In the genomic region with DNA sequence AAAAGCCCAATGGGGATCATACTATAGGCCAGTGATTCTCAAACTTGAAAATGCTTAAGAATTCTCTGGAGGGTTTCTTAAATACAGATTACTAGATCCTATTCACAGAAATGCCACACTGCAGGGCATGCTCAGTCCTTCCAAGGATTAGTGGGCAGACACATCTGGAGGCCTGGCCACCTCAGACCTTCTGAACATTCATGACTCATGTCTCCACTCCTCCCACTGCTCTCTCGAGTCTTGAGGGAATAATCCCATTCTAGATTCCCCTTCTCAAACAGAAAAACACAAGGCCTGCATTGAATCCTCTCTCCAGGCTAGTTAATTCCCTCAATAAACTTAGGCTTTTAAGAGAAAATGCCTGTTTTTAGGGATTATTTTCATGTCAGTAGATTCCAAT, we compare ENCODE assay signal across 16 cellular contexts.
DNase-seq lines count a peak whose midpoint lies in the region; ATAC-seq and TF ChIP-seq lines count a peak whose summit lies in the region.
"Had no signal": no experiment of that assay in that cellular context is flagged by ENCODE, and none has a peak within 500 bp of the region (broad histone marks: within the 10 kb centered on the region; RNA-seq: fewer than 3 reads in every experiment).

No MANE protein-coding gene starts in this region.

- DNase-seq in AG08395 (ENCODE audit: low spot score) (peak; percentile 89), HFF-Myc (ENCODE audit: extremely low read depth, low read depth) (peak; percentile 47), astrocyte of the hippocampus (ENCODE audit: low read depth, low spot score) (peak; percentile 52), iris pigment epithelial cell (ENCODE audit: low read depth) (peak; percentile 68), SKM-1 treated with dmso at 0.1 percent for 144 hours (lab: John Stamatoyannopoulos, UW; ENCODE audit: unreplicated experiment) (no peak), NCI-H2227 treated with DMSO at 0.1 percent for 48 hours (lab: John Stamatoyannopoulos, UW) (no peak)
- DNase-seq: amygdala; NCI-H2171; ovary; stimulated activated CD4-positive, alpha-beta T cell treated with anti-CD3 and anti-CD28 coated beads, Interleukin-4, amount 100 ng/mL, for 4 hours; substantia nigra had no signal

- no peak overlapping the region for H3K4me3 ChIP-seq in HFF-Myc (replicated peaks; ENCODE audit: low read depth, low read length)
- H3K4me3 ChIP-seq: BLaER1, GM23338, ovary had no signal

- no peak for TF ChIP-seq CTCF in HFF-Myc (IDR thresholded peaks at IDR 0.05; ENCODE audit: low read depth, low read length, missing control alignments)

- ATAC-seq in HG02588 (IDR thresholded peaks at IDR 0.05; ENCODE audit: unreplicated experiment) (no peak), GM21717 (IDR thresholded peaks at IDR 0.05; ENCODE audit: unreplicated experiment) (no peak)
- ATAC-seq: GM23338, Panc1 had no signal

Comparison
In these comparisons a context has a peak if more than half of its experiments do, and no peak if none do; other contexts are left out.
1. DNase-seq: peak in AG08395 (single experiment), HFF-Myc (single experiment), astrocyte of the hippocampus (single experiment) and iris pigment epithelial cell (single experiment); none in SKM-1 treated with dmso at 0.1 percent for 144 hours (single experiment) and NCI-H2227 treated with DMSO at 0.1 percent for 48 hours (single experiment).